Comparison of ENCODE assay signal across 1 cellular context in genomic region chr6:156832166-156832743, GRCh38.
TF ChIP-seq lines count a peak whose summit lies in the region.

No MANE protein-coding gene starts in this region.

TF ChIP-seq in SK-N-SH treated with all-trans-retinoic acid at 6 μM for 48 hours, 23 proteins besides CTCF, POLR2A, EP300 and RAD21 (continued from another document):
- TF ChIP-seq, protein P1, sequence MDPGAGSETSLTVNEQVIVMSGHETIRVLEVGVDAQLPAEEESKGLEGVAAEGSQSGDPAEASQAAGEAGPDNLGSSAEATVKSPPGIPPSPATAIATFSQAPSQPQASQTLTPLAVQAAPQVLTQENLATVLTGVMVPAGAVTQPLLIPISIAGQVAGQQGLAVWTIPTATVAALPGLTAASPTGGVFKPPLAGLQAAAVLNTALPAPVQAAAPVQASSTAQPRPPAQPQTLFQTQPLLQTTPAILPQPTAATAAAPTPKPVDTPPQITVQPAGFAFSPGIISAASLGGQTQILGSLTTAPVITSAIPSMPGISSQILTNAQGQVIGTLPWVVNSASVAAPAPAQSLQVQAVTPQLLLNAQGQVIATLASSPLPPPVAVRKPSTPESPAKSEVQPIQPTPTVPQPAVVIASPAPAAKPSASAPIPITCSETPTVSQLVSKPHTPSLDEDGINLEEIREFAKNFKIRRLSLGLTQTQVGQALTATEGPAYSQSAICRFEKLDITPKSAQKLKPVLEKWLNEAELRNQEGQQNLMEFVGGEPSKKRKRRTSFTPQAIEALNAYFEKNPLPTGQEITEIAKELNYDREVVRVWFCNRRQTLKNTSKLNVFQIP (CRISPR knock-in tag; IDR thresholded peaks at IDR 0.05; ENCODE audit: borderline replicate concordance, low read depth) = no peak
- no peak for TF ChIP-seq PATZ1 (CRISPR knock-in tag; IDR thresholded peaks at IDR 0.05; ENCODE audit: borderline replicate concordance)
- no peak for TF ChIP-seq ISL1 (CRISPR knock-in tag; IDR thresholded peaks at IDR 0.05)
- no peak for TF ChIP-seq ARNTL (CRISPR knock-in tag; IDR thresholded peaks at IDR 0.05; ENCODE audit: borderline replicate concordance, low read depth)
- TF ChIP-seq CSDC2 (CRISPR knock-in tag; IDR thresholded peaks at IDR 0.05) = no peak
